Comparison of ENCODE assay signal across 33 cellular contexts in genomic region chr7:133497061-133497460, GRCh38.
"Had no signal": no experiment of that assay in that cellular context is flagged by ENCODE, and none has a peak within 500 bp of the region (broad histone marks: within the 10 kb centered on the region; RNA-seq: fewer than 3 reads in every experiment).

No MANE protein-coding gene starts in this region.

- H3K36me3 ChIP-seq: adrenal gland, ascending aorta, brain microvascular endothelial cell, breast epithelium, cardiac muscle cell had no signal

- H3K4me1 ChIP-seq: adrenal gland, ascending aorta, breast epithelium had no signal

- H3K27ac ChIP-seq: adrenal gland, ascending aorta, body of pancreas, brain microvascular endothelial cell, breast epithelium, cardiac muscle cell had no signal

- H3K4me3 ChIP-seq: adrenal gland, ascending aorta, body of pancreas, breast epithelium, cardiac muscle cell had no signal

- H3K9me3 ChIP-seq: adrenal gland, ascending aorta, body of pancreas, breast epithelium had no signal

- H3K27me3 ChIP-seq: adrenal gland, ascending aorta, body of pancreas, brain microvascular endothelial cell, breast epithelium had no signal

- DNase-seq: activated effector memory CD4-positive, alpha-beta T cell treated with anti-CD3 and anti-CD28 coated beads, Interleukin-2, amount 50 U/mL, for 16 hours; activated effector memory CD4-positive, alpha-beta T cell treated with Interleukin-2 at 50 U/mL for 16 hours; activated gamma-delta T cell; activated gamma-delta T cell treated with Interleukin-2 at 50 U/mL for 16 hours; activated naive CD4-positive, alpha-beta T cell; activated naive CD4-positive, alpha-beta T cell treated with anti-CD3 and anti-CD28 coated beads for 36 hours; activated naive CD4-positive, alpha-beta T cell treated with anti-CD3 and anti-CD28 coated beads, Interleukin-2, amount 10 ng/mL, durations not matched to agents 7 days and 5 days; activated naive CD4-positive, alpha-beta T cell treated with anti-CD3 and anti-CD28 coated beads, Interleukin-2, amount 50 U/mL, for 16 hours; activated naive CD4-positive, alpha-beta T cell treated with Interleukin-2 at 50 U/mL for 16 hours; activated naive CD8-positive, alpha-beta T cell treated with anti-CD3 and anti-CD28 coated beads for 36 hours; activated naive CD8-positive, alpha-beta T cell treated with anti-CD3 and anti-CD28 coated beads, Interleukin-2, amount 10 ng/mL, durations not matched to agents 7 days and 5 days; activated naive CD8-positive, alpha-beta T cell treated with anti-CD3 and anti-CD28 coated beads, Interleukin-2, amount 50 U/mL, for 24 hours; activated T-cell treated with anti-CD3 and anti-CD28 coated beads, Interleukin-2, amount 50 U/mL, for 1 hour; activated T-cell treated with anti-CD3 and anti-CD28 coated beads, Interleukin-2, amount 50 U/mL, for 24 hours; activated T-cell treated with anti-CD3 and anti-CD28 coated beads, Interleukin-2, amount 50 U/mL, for 4 hours; activated T-cell treated with anti-CD3 and anti-CD28 coated beads, Interleukin-2, amount 50 U/mL, for 48 hours; activated T-cell treated with anti-CD3 and anti-CD28 coated beads, Interleukin-2, amount 50 U/mL, for 72 hours; adrenal gland; amniotic stem cell; amygdala; anterior cingulate cortex; aorta; body of pancreas; brain microvascular endothelial cell; caudate nucleus; cerebellar nuclear complex had no signal

- FAIRE-seq: astrocyte, bronchial epithelial cell had no signal

- ATAC-seq: activated naive CD4-positive, alpha-beta T cell treated with anti-CD3 and anti-CD28 coated beads, Interleukin-2, amount 50 U/mL, for 72 hours; activated naive CD8-positive, alpha-beta T cell treated with anti-CD3 and anti-CD28 coated beads, Interleukin-2, amount 50 U/mL, for 24 hours; activated T-cell treated with anti-CD3 and anti-CD28 coated beads, Interleukin-2, amount 50 U/mL, for 4 hours; activated T-cell treated with anti-CD3 and anti-CD28 coated beads, Interleukin-2, amount 50 U/mL, for 72 hours; activated T-helper 17 cell treated with anti-CD3 and anti-CD28 coated beads, Interleukin-2, amount 50 U/mL, for 72 hours; body of pancreas had no signal
